In the genomic region with DNA sequence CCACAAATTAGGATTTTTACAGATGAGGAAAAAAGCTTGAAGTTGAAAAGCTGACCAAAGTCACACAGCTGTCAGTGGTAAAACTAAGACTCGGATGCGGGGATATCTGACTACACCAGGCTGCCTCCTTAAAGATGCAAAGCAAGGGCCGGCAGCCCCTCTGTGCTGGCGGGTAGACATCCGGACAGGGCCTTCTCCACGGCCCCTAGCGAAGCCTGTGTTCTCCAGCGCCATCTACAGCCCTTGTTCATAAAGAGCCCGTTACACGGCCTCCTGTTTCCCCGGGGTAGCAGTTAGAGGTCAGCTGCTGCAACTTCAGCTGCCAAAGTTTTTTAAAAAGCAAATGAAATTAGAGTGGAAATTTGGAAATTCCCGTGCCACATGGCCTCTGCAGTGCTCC, we compare ENCODE assay signal across 8 cellular contexts.
DNase-seq lines count a peak whose midpoint lies in the region; ATAC-seq and TF ChIP-seq lines count a peak whose summit lies in the region.

No MANE protein-coding gene starts in this region.

- peak overlapping the region; percentile 97 for H2AFZ ChIP-seq in HCT116 (ENCODE audit: low read depth, low read length, poor library complexity, severe bottlenecking)

- CTCF ChIA-PET in HCT116 (lab: Charles Lee) = interaction anchor here (1.1 to 1.7 kb wide), 2 partner anchors 298 to 299 kb away, joined by 3 to 4 read pairs; no protein-coding TSS in a partner anchor

- peak; percentile 72 for TF ChIP-seq RAD21 in HCT116 (IDR thresholded peaks at IDR 0.05; ENCODE audit: low read depth)

- H3K9me3 ChIP-seq in HCT116 (ENCODE audit: control insufficient read depth in 1 of 2, insufficient read depth in 1 of 2, low read depth in 1 of 2, low read length in 2 of 2) = no peaks in the 10 kb centered on the region
- no peaks in the 10 kb centered on the region for H3K9me3 ChIP-seq in ascending aorta

- H3K4me1 ChIP-seq in HCT116 (ENCODE audit: control insufficient read depth in 1 of 2, insufficient read depth in 2 of 2, low read length in 2 of 2) = no peaks in the 10 kb centered on the region
- no peaks in the 10 kb centered on the region for H3K4me1 ChIP-seq in ascending aorta

- H3K9ac ChIP-seq in HCT116 (ENCODE audit: low read length) = no peak overlapping the region

- H3K27ac ChIP-seq in 22Rv1 (no peak overlapping the region), HCT116 (ENCODE audit: low read depth, low read length) (no peak overlapping the region), ascending aorta (no peak overlapping the region)

- TF ChIP-seq CTCF in 22Rv1 (IDR thresholded peaks at IDR 0.05) (peak; percentile 70), GM12872 (IDR thresholded peaks at IDR 0.05; ENCODE audit: insufficient read depth, low read depth, low read length) (peak; percentile 78), HCT116 (IDR thresholded peaks at IDR 0.05 in 2 of 3, conservative IDR thresholded peaks at IDR 0.05 in 1 of 3; ENCODE audit: borderline replicate concordance in 1 of 3, insufficient read depth in 1 of 3, low read depth in 2 of 3, low read length in 2 of 3) (peak; percentile 37 to 83 (median 78); a peak in 5 of 6 replicates), LNCAP (IDR thresholded peaks at IDR 0.05) (peak; percentile 16; the same call in 1 of the 2 replicates), ascending aorta (IDR thresholded peaks at IDR 0.05) (peak in 2 of 3 experiments; percentile 17 to 56)

- no peak for TF ChIP-seq POLR2A in HCT116 (IDR thresholded peaks at IDR 0.05; ENCODE audit: borderline replicate concordance, extremely low read depth, insufficient read depth, insufficient read length)

- intact Hi-C loops in HCT116 (cut with micrococcal nuclease) (loop anchor here (2.0 kb wide), 1 partner anchor 299 kb away; no protein-coding TSS in a partner anchor), ascending aorta (cut with DNase I) (no loop called here)

- POLR2A ChIA-PET in HCT116 (lab: Charles Lee) = no interaction called here

- DNase-seq in HCT116 (ENCODE audit: low read depth, low spot score) = peak; percentile 54
- DNase-seq in ascending aorta (ENCODE audit: low spot score in 2 of 2) = no peak
- DNase-seq in iris pigment epithelial cell (ENCODE audit: low read depth) = peak; percentile 55
- DNase-seq in stromal cell of bone marrow (ENCODE audit: low read depth) = peak; percentile 32
- no peak for DNase-seq in NCI-H510A treated with DMSO at 0.1 percent for 48 hours (lab: John Stamatoyannopoulos, UW)

- RAD21 ChIA-PET in HCT116 (lab: Charles Lee; ENCODE audit: low non-redundant PET in 1 of 2, low total read pairs in 2 of 2, uncharacterized antibody in 2 of 2, unreplicated experiment in 2 of 2) = interaction anchor here in 1 of 2 experiments (0.7 kb wide), 1 partner anchor 195 kb away, joined by 3 read pairs; no protein-coding TSS in a partner anchor

- no peaks in the 10 kb centered on the region for H3K79me2 ChIP-seq in HCT116 (ENCODE audit: insufficient read depth, low read length)

- H3K9me2 ChIP-seq in HCT116 (ENCODE audit: insufficient read depth) = no peaks in the 10 kb centered on the region

- H4K20me1 ChIP-seq in HCT116 (ENCODE audit: insufficient read depth) = no peaks in the 10 kb centered on the region

- peak overlapping the region; percentile 29; the same call in 1 of the 2 replicates for H3K4me2 ChIP-seq in HCT116 (ENCODE audit: low read length)

- H3K4me3 ChIP-seq in HCT116 (replicated peaks in 1 of 2; ENCODE audit: low read depth in 1 of 2, low read length in 2 of 2) (no peak overlapping the region), ascending aorta (no peak overlapping the region)

- no peaks in the 10 kb centered on the region for H3K27me3 ChIP-seq in HCT116 (ENCODE audit: insufficient read depth, low read length)
- H3K27me3 ChIP-seq in ascending aorta = no peaks in the 10 kb centered on the region

- no TSS peak for BruUV-seq in HCT116 (replicated peaks; lab: Mats Ljungman, UMichigan)

- ATAC-seq in HCT116 = peak; percentile 100

- no peaks in the 10 kb centered on the region for H3K36me3 ChIP-seq in HCT116 (ENCODE audit: control insufficient read depth in 1 of 2, insufficient read depth in 2 of 2, low read length in 2 of 2)
- H3K36me3 ChIP-seq in ascending aorta = no peaks in the 10 kb centered on the region

TF ChIP-seq in HCT116, 20 proteins besides CTCF, POLR2A, EP300 and RAD21:
- TF ChIP-seq CEBPB (IDR thresholded peaks at IDR 0.05; ENCODE audit: low read depth) (no peak), TCF7L2 (IDR thresholded peaks at IDR 0.05; ENCODE audit: borderline replicate concordance, extremely low read depth, insufficient read depth, insufficient read length) (no peak), FOSL1 (IDR thresholded peaks at IDR 0.05; ENCODE audit: low read depth) (no peak), CBX3 (IDR thresholded peaks at IDR 0.05; ENCODE audit: low read depth) (no peak), YY1 (IDR thresholded peaks at IDR 0.05; ENCODE audit: extremely low read depth, insufficient replicate concordance, low read depth, low read length) (no peak), ZFX (IDR thresholded peaks at IDR 0.05) (no peak), ATF3 (IDR thresholded peaks at IDR 0.05) (no peak)
- TF ChIP-seq, protein P1, sequence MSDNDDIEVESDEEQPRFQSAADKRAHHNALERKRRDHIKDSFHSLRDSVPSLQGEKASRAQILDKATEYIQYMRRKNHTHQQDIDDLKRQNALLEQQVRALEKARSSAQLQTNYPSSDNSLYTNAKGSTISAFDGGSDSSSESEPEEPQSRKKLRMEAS (IDR thresholded peaks at IDR 0.05) = no peak
TF ChIP-seq in HCT116: peak in this region for 0.

Comparison
In these comparisons a context has a peak if more than half of its experiments do, and no peak if none do; other contexts are left out.
1. CTCF ChIP-seq: peak in every context shown above with its lines; median percentile 78 in GM12872; 78 in HCT116; 70 in 22Rv1; 36 in ascending aorta; 16 in LNCAP.
2. DNase-seq: peak in HCT116 (single experiment), iris pigment epithelial cell (single experiment) and stromal cell of bone marrow (single experiment); none in ascending aorta (0 of 2) and NCI-H510A treated with DMSO at 0.1 percent for 48 hours (single experiment).